In the genomic region with DNA sequence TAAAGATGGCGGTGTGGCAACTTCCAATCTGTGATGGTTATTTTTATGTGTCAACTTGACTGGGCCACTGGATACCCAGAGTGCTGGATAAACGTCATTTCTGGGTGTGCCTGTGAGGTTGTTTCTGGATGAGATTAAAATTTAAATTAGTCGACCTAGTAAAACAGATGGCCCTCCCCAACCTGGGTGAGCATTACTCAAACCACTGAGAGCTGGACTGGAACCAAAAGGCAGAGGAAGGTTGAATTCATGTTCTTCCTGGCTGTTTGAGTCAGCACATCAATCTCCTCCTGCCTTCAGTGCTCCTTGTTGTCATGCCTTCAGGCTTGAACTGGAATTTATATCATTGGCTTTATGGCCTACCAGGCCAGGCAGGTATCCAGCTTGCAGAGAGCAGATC, we compare ENCODE assay signal across 19 cellular contexts.
DNase-seq lines count a peak whose midpoint lies in the region; ATAC-seq and TF ChIP-seq lines count a peak whose summit lies in the region.
"Had no signal": no experiment of that assay in that cellular context is flagged by ENCODE, and none has a peak within 500 bp of the region (broad histone marks: within the 10 kb centered on the region; RNA-seq: fewer than 3 reads in every experiment).

No MANE protein-coding gene starts in this region.

- intact Hi-C loops in dorsolateral prefrontal cortex (cut with DNase I) = no loop called here
- intact Hi-C loops in Right ventricle myocardium inferior (cut with DNase I) = no loop called here

- TF ChIP-seq CTCF in AG04449 (IDR thresholded peaks at IDR 0.05; ENCODE audit: insufficient read depth, low read length, missing control alignments) (no peak), dorsolateral prefrontal cortex (IDR thresholded peaks at IDR 0.05 in 54 of 56, conservative IDR thresholded peaks at IDR 0.05 in 2 of 56; ENCODE audit: low read depth in 1 of 56, partially characterized antibody in 56 of 56) (no peak), BE2C (IDR thresholded peaks at IDR 0.05; ENCODE audit: low read depth, low read length) (no peak), smooth muscle cell (IDR thresholded peaks at IDR 0.05; ENCODE audit: borderline replicate concordance, insufficient read depth, poor library complexity, severe bottlenecking) (no peak)

- H3K27ac ChIP-seq in dorsolateral prefrontal cortex (no peak overlapping the region), smooth muscle cell (ENCODE audit: low read depth) (no peak overlapping the region)
- H3K27ac ChIP-seq: colonic mucosa, esophagus muscularis mucosa, uterus, VCaP had no signal

- H4K20me1 ChIP-seq in smooth muscle cell (ENCODE audit: low read depth) = no peaks in the 10 kb centered on the region

- H3K4me2 ChIP-seq in smooth muscle cell = no peak overlapping the region

- H3K36me3 ChIP-seq in BE2C (no peaks in the 10 kb centered on the region), smooth muscle cell (ENCODE audit: low read depth) (no peaks in the 10 kb centered on the region)
- H3K36me3 ChIP-seq: colonic mucosa, esophagus muscularis mucosa, uterus had no signal

- H3K9me3 ChIP-seq in BE2C (no peaks in the 10 kb centered on the region), smooth muscle cell (replicated peaks; ENCODE audit: low read depth) (no peaks in the 10 kb centered on the region)
- H3K9me3 ChIP-seq: colonic mucosa, uterus had no signal

- 81% methylated on average over 3 of the region's 3 CpGs for WGBS in smooth muscle cell (ENCODE audit: low lambda C conversion rate)

- H3K4me3 ChIP-seq in AG04449 (ENCODE audit: low read depth, low read length) (no peak overlapping the region), dorsolateral prefrontal cortex (no peak overlapping the region), BE2C (ENCODE audit: low read depth, low read length) (no peak overlapping the region), smooth muscle cell (no peak overlapping the region)
- H3K4me3 ChIP-seq: colonic mucosa, esophagus muscularis mucosa, uterus had no signal

- CTCF ChIA-PET in AG04449 (lab: Yijun Ruan, JAX) = no interaction called here

- no peaks in the 10 kb centered on the region for H3K79me2 ChIP-seq in smooth muscle cell (ENCODE audit: low read depth)

- no peak for ATAC-seq in Right ventricle myocardium inferior
- ATAC-seq: activated CD8-positive, alpha-beta T cell treated with anti-CD3 and anti-CD28 coated beads for 36 hours; left ventricle myocardium superior; stimulated activated naive CD8-positive, alpha-beta T cell treated with anti-CD3 and anti-CD28 coated beads, Interleukin-15, amount 100 ng/mL, for 72 hours had no signal

- no peaks in the 10 kb centered on the region for H3F3A ChIP-seq in smooth muscle cell (ENCODE audit: low read depth)

- H3K4me1 ChIP-seq in BE2C (no peaks in the 10 kb centered on the region), smooth muscle cell (ENCODE audit: low read depth) (no peaks in the 10 kb centered on the region)
- H3K4me1 ChIP-seq: colonic mucosa, esophagus muscularis mucosa, uterus had no signal

- DNase-seq in AG04449 (ENCODE audit: low read depth, low spot score) (peak; percentile 14), HS-27A (ENCODE audit: low read depth) (peak; percentile 19), amniotic epithelial cell (ENCODE audit: low read depth) (peak; percentile 88), fibroblast of the conjunctiva (ENCODE audit: low read depth) (peak; percentile 14), dorsolateral prefrontal cortex (no peak), BE2C (no peak), Right ventricle myocardium inferior (ENCODE audit: missing footprints) (no peak), smooth muscle cell (lab: John Stamatoyannopoulos, UW; ENCODE audit: unreplicated experiment) (no peak)
- DNase-seq: activated CD8-positive, alpha-beta T cell treated with anti-CD3 and anti-CD28 coated beads for 36 hours; colonic mucosa; left ventricle myocardium superior; NCI-H187; NCI-H526 treated with DMSO at 0.1 percent for 48 hours; posterior cingulate gyrus; stimulated activated naive CD8-positive, alpha-beta T cell treated with anti-CD3 and anti-CD28 coated beads, Interleukin-15, amount 100 ng/mL, for 72 hours; SW 1271; uterus had no signal

- POLR2A ChIA-PET in AG04449 (lab: Yijun Ruan, JAX) = no interaction called here

- H3K27me3 ChIP-seq in dorsolateral prefrontal cortex (no peaks in the 10 kb centered on the region), BE2C (no peaks in the 10 kb centered on the region), smooth muscle cell (ENCODE audit: low read depth) (no peaks in the 10 kb centered on the region)
- H3K27me3 ChIP-seq: colonic mucosa, esophagus muscularis mucosa, uterus had no signal

- no peak overlapping the region for H3K9ac ChIP-seq in smooth muscle cell (ENCODE audit: low read depth)

- H2AFZ ChIP-seq in smooth muscle cell (ENCODE audit: low read depth) = no peak overlapping the region

Comparison
In these comparisons a context has a peak if more than half of its experiments do, and no peak if none do; other contexts are left out.
1. DNase-seq: peak in AG04449 (single experiment), HS-27A (single experiment), amniotic epithelial cell (single experiment) and fibroblast of the conjunctiva (single experiment); none in dorsolateral prefrontal cortex (0 of 10), BE2C (single experiment), Right ventricle myocardium inferior (single experiment) and smooth muscle cell (single experiment).